In the genomic region with DNA sequence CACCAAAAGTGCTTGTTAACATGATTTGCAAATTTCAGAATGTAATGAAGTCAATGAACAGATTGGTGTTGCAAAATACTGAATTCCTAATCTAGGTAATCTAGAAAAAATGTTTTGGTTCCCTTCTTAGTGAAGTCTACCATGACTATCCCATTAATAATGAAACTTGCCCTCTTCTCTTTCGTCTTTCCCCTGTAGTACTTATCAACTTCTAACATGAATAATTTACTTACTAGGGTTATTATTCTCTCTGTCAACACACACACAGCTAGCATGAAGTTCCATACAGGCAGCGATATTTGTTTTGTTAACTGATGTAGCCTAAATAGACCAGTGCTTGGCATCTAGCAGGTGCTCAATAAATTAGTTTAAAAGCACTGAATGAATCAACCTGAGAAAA, we compare ENCODE assay signal across 14 cellular contexts.
DNase-seq lines count a peak whose midpoint lies in the region; ATAC-seq and TF ChIP-seq lines count a peak whose summit lies in the region.
"Had no signal": no experiment of that assay in that cellular context is flagged by ENCODE, and none has a peak within 500 bp of the region (broad histone marks: within the 10 kb centered on the region; RNA-seq: fewer than 3 reads in every experiment).

No MANE protein-coding gene starts in this region.

- intact Hi-C loops in activated CD8-positive, alpha-beta T cell treated with anti-CD3 and anti-CD28 coated beads for 36 hours (cut with micrococcal nuclease): no loop called here

- no peak for DNase-seq in activated CD8-positive, alpha-beta T cell treated with anti-CD3 and anti-CD28 coated beads for 36 hours
- no peak for DNase-seq in activated CD8-positive, alpha-beta T cell treated with anti-CD3 and anti-CD28 coated beads, Interleukin-2, amount 10 ng/mL, durations not matched to agents 7 days and 5 days
- DNase-seq in stimulated activated naive CD8-positive, alpha-beta T cell treated with anti-CD3 and anti-CD28 coated beads, Interleukin-15, Interleukin-2, amounts not matched to agents 100 U/mL and 50 U/mL, for 24 hours: no peak
- DNase-seq in HCEC 1CT: no peak
- DNase-seq in HuH-7.5 (ENCODE audit: low spot score): no peak
- DNase-seq in NCI-H510A (lab: John Stamatoyannopoulos, UW): no peak
- DNase-seq: activated naive CD4-positive, alpha-beta T cell treated with Interleukin-2 at 50 U/mL for 16 hours; foreskin melanocyte; left ventricle myocardium superior; occipital lobe; stimulated activated CD4-positive, alpha-beta T cell treated with anti-CD3 and anti-CD28 coated beads, Interleukin-1b, Interleukin-23, amount 100 ng/mL, for 48 hours had no signal

- H3K4me3 Mint-ChIP-seq in activated CD8-positive, alpha-beta T cell treated with anti-CD3 and anti-CD28 coated beads for 36 hours: no peak overlapping the region
- H3K4me3 Mint-ChIP-seq in activated CD8-positive, alpha-beta T cell treated with anti-CD3 and anti-CD28 coated beads, Interleukin-2, amount 10 ng/mL, durations not matched to agents 7 days and 5 days: no peak overlapping the region
- H3K4me3 Mint-ChIP-seq: dendritic cell treated with granulocyte-macrophage colony-stimulating factor and Interleukin-4, amounts not matched to agents 40 ng/mL and 50 ng/mL, for 4 days had no signal

- peaks cover 12% of the 10 kb centered on the region for H3K9me3 Mint-ChIP-seq in activated CD8-positive, alpha-beta T cell treated with anti-CD3 and anti-CD28 coated beads for 36 hours
- peaks cover 13% of the 10 kb centered on the region for H3K9me3 Mint-ChIP-seq in activated CD8-positive, alpha-beta T cell treated with anti-CD3 and anti-CD28 coated beads, Interleukin-2, amount 10 ng/mL, durations not matched to agents 7 days and 5 days (ENCODE audit: insufficient read depth)

- CTCF ChIA-PET in activated CD8-positive, alpha-beta T cell treated with anti-CD3 and anti-CD28 coated beads for 36 hours (lab: Charles Lee): no interaction called here
- CTCF ChIA-PET in activated CD8-positive, alpha-beta T cell treated with anti-CD3 and anti-CD28 coated beads, Interleukin-2, amount 10 ng/mL, durations not matched to agents 7 days and 5 days (lab: Charles Lee): no interaction called here

- no peaks in the 10 kb centered on the region for H3K27me3 Mint-ChIP-seq in activated CD8-positive, alpha-beta T cell treated with anti-CD3 and anti-CD28 coated beads for 36 hours
- no peaks in the 10 kb centered on the region for H3K27me3 Mint-ChIP-seq in activated CD8-positive, alpha-beta T cell treated with anti-CD3 and anti-CD28 coated beads, Interleukin-2, amount 10 ng/mL, durations not matched to agents 7 days and 5 days (ENCODE audit: low read depth)
- H3K27me3 Mint-ChIP-seq: dendritic cell treated with granulocyte-macrophage colony-stimulating factor and Interleukin-4, amounts not matched to agents 40 ng/mL and 50 ng/mL, for 4 days had no signal

- POLR2A ChIA-PET in activated CD8-positive, alpha-beta T cell treated with anti-CD3 and anti-CD28 coated beads for 36 hours (lab: Charles Lee): no interaction called here
- POLR2A ChIA-PET in activated CD8-positive, alpha-beta T cell treated with anti-CD3 and anti-CD28 coated beads, Interleukin-2, amount 10 ng/mL, durations not matched to agents 7 days and 5 days (lab: Charles Lee): no interaction called here

- H3K4me1 Mint-ChIP-seq in activated CD8-positive, alpha-beta T cell treated with anti-CD3 and anti-CD28 coated beads for 36 hours (ENCODE audit: low read depth): peaks cover 46% of the 10 kb centered on the region
- H3K4me1 Mint-ChIP-seq in activated CD8-positive, alpha-beta T cell treated with anti-CD3 and anti-CD28 coated beads, Interleukin-2, amount 10 ng/mL, durations not matched to agents 7 days and 5 days (ENCODE audit: low read depth): peaks cover 19% of the 10 kb centered on the region

- ATAC-seq in activated CD8-positive, alpha-beta T cell treated with anti-CD3 and anti-CD28 coated beads for 36 hours: peak; percentile 40
- no peak for ATAC-seq in activated CD8-positive, alpha-beta T cell treated with anti-CD3 and anti-CD28 coated beads, Interleukin-2, amount 10 ng/mL, durations not matched to agents 7 days and 5 days
- ATAC-seq in GM21576 (IDR thresholded peaks at IDR 0.05; ENCODE audit: unreplicated experiment) (peak; percentile 98), HG03139 (IDR thresholded peaks at IDR 0.05; ENCODE audit: unreplicated experiment) (peak; percentile 73)
- peak; percentile 61 for ATAC-seq in stimulated activated naive CD8-positive, alpha-beta T cell treated with anti-CD3 and anti-CD28 coated beads, Interleukin-15, Interleukin-2, amounts not matched to agents 100 U/mL and 50 U/mL, for 24 hours
- ATAC-seq: left ventricle myocardium superior had no signal

- H3K36me3 Mint-ChIP-seq in activated CD8-positive, alpha-beta T cell treated with anti-CD3 and anti-CD28 coated beads for 36 hours (ENCODE audit: low read depth): peaks cover 22% of the 10 kb centered on the region
- H3K36me3 Mint-ChIP-seq in activated CD8-positive, alpha-beta T cell treated with anti-CD3 and anti-CD28 coated beads, Interleukin-2, amount 10 ng/mL, durations not matched to agents 7 days and 5 days (ENCODE audit: low read depth): peaks cover 45% of the 10 kb centered on the region

- no peak for TF ChIP-seq CTCF in activated CD8-positive, alpha-beta T cell treated with anti-CD3 and anti-CD28 coated beads for 36 hours (IDR thresholded peaks at IDR 0.05)

- no peak overlapping the region for H3K27ac Mint-ChIP-seq in activated CD8-positive, alpha-beta T cell treated with anti-CD3 and anti-CD28 coated beads for 36 hours
- no peak overlapping the region for H3K27ac Mint-ChIP-seq in activated CD8-positive, alpha-beta T cell treated with anti-CD3 and anti-CD28 coated beads, Interleukin-2, amount 10 ng/mL, durations not matched to agents 7 days and 5 days
- H3K27ac Mint-ChIP-seq: dendritic cell treated with granulocyte-macrophage colony-stimulating factor and Interleukin-4, amounts not matched to agents 40 ng/mL and 50 ng/mL, for 4 days had no signal
